3 cellular contexts compared by ENCODE assay signal in the genomic region with DNA sequence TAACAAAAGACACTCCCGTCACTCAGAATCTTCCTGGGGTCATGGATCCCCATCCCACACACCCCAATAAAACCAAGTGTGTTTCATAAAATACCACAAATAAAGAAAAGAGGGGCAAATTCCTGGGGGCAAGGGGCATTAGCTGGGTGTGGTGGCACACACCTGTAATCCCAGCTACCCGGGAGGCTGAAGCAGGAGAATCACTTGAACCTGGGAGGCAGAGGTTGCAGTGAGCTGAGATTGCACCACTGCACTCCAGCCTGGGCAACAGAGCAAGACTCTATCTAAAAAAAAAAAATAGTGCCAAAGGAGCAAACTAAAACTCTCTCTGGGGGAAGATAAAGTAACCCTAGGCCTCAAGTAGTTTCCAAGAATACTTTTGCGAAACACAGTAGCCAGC. TPM values are rescaled to one million over a fixed set of nuclear protein-coding genes. Genes with fewer than 3 reads are reported as not detected.
"Had no signal": no experiment of that assay in that cellular context is flagged by ENCODE, and none has a peak within 500 bp of the region (broad histone marks: within the 10 kb centered on the region; RNA-seq: fewer than 3 reads in every experiment).

No MANE protein-coding gene starts in this region.

RNA-seq across cellular contexts. Expression of gene KNDC1, which starts 8.9 kb away (rescaled TPM):
- total RNA-seq: pulmonary artery endothelial cell had no signal
- polyA plus RNA-seq: immature natural killer cell, mammary epithelial cell had no signal
